Comparison of ENCODE assay signal across 8 cellular contexts in the genomic region with DNA sequence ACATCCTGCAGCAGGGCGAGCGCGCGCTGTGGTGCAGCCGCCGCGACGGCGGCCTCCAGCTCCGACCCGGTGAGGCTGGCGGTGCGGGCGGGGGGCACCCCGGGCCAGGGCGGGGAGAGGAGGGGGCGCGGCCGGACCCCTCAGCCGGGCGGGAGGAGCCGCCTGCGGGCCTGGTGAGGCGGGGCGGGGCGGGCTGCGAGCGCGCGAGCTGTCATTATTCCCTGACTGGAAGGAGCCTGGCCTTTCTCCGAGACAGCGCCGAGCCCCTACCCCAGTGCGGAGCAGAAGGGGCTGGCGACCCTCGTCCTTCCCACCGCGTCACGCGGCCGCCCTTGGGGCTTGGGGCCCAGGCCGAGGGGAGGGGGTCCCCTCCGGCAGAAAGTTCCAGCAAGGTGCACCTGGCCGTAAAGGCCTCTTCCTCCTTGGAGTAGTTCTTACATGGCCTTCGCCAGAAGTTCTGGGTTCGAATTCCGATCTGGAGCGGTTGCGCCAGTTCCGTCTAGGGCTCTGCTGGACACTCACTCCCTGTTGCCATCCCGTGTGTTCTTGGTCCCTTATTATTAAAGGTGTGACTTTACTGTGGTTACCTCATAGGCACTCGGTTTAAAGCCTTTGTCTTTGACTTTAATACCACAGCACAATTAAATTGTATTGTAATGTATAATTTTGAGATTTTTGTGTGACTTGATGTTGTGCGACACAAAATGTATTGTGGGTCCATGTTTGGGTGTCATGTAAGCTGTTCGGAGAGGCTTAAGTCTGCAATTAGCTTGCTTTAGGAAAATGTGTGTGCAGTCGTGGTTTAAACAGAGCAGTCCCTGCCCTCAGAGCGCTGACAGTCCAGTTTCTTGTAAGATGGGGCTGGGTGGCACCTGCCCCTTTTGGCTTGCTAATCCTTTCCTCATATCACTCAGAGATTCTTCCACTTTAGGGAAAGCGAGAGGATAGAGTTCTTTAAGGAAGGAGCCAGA. TPM values are rescaled to one million over a fixed set of nuclear protein-coding genes. Genes with fewer than 3 reads are reported as not detected.
A peak's percentile ranks its signal among the peaks of the same experiment; 100 is the strongest.
DNase-seq lines count a peak whose midpoint lies in the region; ATAC-seq and TF ChIP-seq lines count a peak whose summit lies in the region.

No MANE protein-coding gene starts in this region.

- no peaks in the 10 kb centered on the region for H3K27me3 ChIP-seq in SK-N-SH (ENCODE audit: insufficient read depth)

- H3K9me3 ChIP-seq in SK-N-SH: no peaks in the 10 kb centered on the region

- no peak for ATAC-seq in effector memory CD8-positive, alpha-beta T cell (replicated peaks)
- ATAC-seq in natural killer cell (no peak), GM18867 (IDR thresholded peaks at IDR 0.05; ENCODE audit: unreplicated experiment) (no peak)

- no peaks in the 10 kb centered on the region for H3K27me3 Mint-ChIP-seq in effector memory CD8-positive, alpha-beta T cell
- H3K27me3 Mint-ChIP-seq in natural killer cell (ENCODE audit: low read depth in 2 of 2): no peaks in the 10 kb centered on the region

- intact Hi-C loops in natural killer cell (cut with micrococcal nuclease): loop anchor here (1.0 to 5.0 kb wide), 4 partner anchors 40 to 454 kb away; partner anchors contain the start of genes BAG3 and TIAL1

- peak; percentile 35 for DNase-seq in activated T-cell treated with anti-CD3 and anti-CD28 coated beads for 48 hours (ENCODE audit: low read depth)
- DNase-seq in activated T-cell treated with anti-CD3 and anti-CD28 coated beads, Interleukin-2, amount 50 U/mL, for 1 hour: no peak
- DNase-seq in SK-N-SH: peak; percentile 84
- DNase-seq in effector memory CD8-positive, alpha-beta T cell: no peak
- no peak for DNase-seq in natural killer cell
- no peak for DNase-seq in DMS79 (lab: John Stamatoyannopoulos, UW)
- no peak for DNase-seq in NCI-H1436 (lab: John Stamatoyannopoulos, UW)

- 42% methylated on average over 23 of the region's 57 CpGs for WGBS in SK-N-SH (ENCODE audit: low lambda C conversion rate)

- peak overlapping the region; percentile 78 to 87 for H3K4me3 ChIP-seq in SK-N-SH (ENCODE audit: low read depth in 2 of 2, low read length in 1 of 2)

- H3F3A ChIP-seq in SK-N-SH (replicated peaks; ENCODE audit: insufficient read depth): peaks cover 11% of the 10 kb centered on the region

- peak overlapping the region; percentile 86 for H3K4me2 ChIP-seq in SK-N-SH

- peaks cover 48% of the 10 kb centered on the region for H3K79me2 ChIP-seq in SK-N-SH (ENCODE audit: insufficient read depth)

- peak overlapping the region; percentile 90; the same call in 1 of the 2 replicates for H2AFZ ChIP-seq in SK-N-SH (ENCODE audit: low read depth)

- H4K20me1 ChIP-seq in SK-N-SH (ENCODE audit: insufficient read depth): no peaks in the 10 kb centered on the region

- no peaks in the 10 kb centered on the region for H3K9me3 Mint-ChIP-seq in effector memory CD8-positive, alpha-beta T cell
- no peaks in the 10 kb centered on the region for H3K9me3 Mint-ChIP-seq in natural killer cell

- peaks cover 9 to 23% of the 10 kb centered on the region in 2 experiments; a peak in 3 of 4 replicates for H3K4me1 ChIP-seq in SK-N-SH (ENCODE audit: control insufficient read depth in 1 of 2, insufficient read depth in 2 of 2, low read depth in 1 of 2, low read length in 1 of 2)

- TF ChIP-seq RAD21 in SK-N-SH (IDR thresholded peaks at IDR 0.05; ENCODE audit: low read length): no peak

- peaks cover 8% of the 10 kb centered on the region for H3K36me3 Mint-ChIP-seq in effector memory CD8-positive, alpha-beta T cell (ENCODE audit: insufficient read depth)
- H3K36me3 Mint-ChIP-seq in natural killer cell: no peaks in the 10 kb centered on the region

- H3K27ac Mint-ChIP-seq in effector memory CD8-positive, alpha-beta T cell: peak overlapping the region; percentile 55 to 78
- H3K27ac Mint-ChIP-seq in natural killer cell: peak overlapping the region; percentile 10 to 80

- TF ChIP-seq CTCF in SK-N-SH (IDR thresholded peaks at IDR 0.05) (no peak; the same call in 1 of the 2 replicates), natural killer cell (IDR thresholded peaks at IDR 0.05) (no peak)

- peaks cover 0 to 3% of the 10 kb centered on the region in 2 experiments for H3K36me3 ChIP-seq in SK-N-SH (replicated peaks in 1 of 2; ENCODE audit: control insufficient read depth in 1 of 2, insufficient read depth in 2 of 2, low read length in 1 of 2)

- no peaks in the 10 kb centered on the region for H3K9me2 ChIP-seq in SK-N-SH

- POLR2A ChIA-PET in SK-N-SH (lab: Yijun Ruan, JAX): interaction anchor here (0.6 to 1.1 kb wide), 5 partner anchors 8 to 166 kb away, joined by 3 to 7 read pairs (median 3); partner anchors contain the start of genes MCMBP and SEC23IP

- TF ChIP-seq EP300 in SK-N-SH (IDR thresholded peaks at IDR 0.05; ENCODE audit: borderline replicate concordance in 1 of 2, low read depth in 1 of 2, low read length in 1 of 2): no peak

- H3K4me3 Mint-ChIP-seq in effector memory CD8-positive, alpha-beta T cell: peak overlapping the region; percentile 81 to 83
- H3K4me3 Mint-ChIP-seq in natural killer cell: peak overlapping the region; percentile 92

- CTCF ChIA-PET in SK-N-SH (lab: Yijun Ruan, JAX): interaction anchor here (0.9 to 3.6 kb wide), 5 partner anchors 10 to 136 kb away, joined by 3 to 16 read pairs (median 4); no protein-coding TSS in a partner anchor

- H3K4me1 Mint-ChIP-seq in effector memory CD8-positive, alpha-beta T cell (ENCODE audit: low read depth in 2 of 2): peaks cover 7 to 13% of the 10 kb centered on the region in 2 donors
- H3K4me1 Mint-ChIP-seq in natural killer cell: peaks cover 30 to 34% of the 10 kb centered on the region in 2 donors

- H3K27ac ChIP-seq in SK-N-SH (ENCODE audit: low read depth in 2 of 2, low read length in 1 of 2): peak overlapping the region; percentile 65 to 80; a peak in 3 of 4 replicates

- H3K9ac ChIP-seq in SK-N-SH: peak overlapping the region; percentile 62

TF ChIP-seq in SK-N-SH, 30 proteins besides CTCF, POLR2A, EP300 and RAD21:
- TF ChIP-seq MXI1 (IDR thresholded peaks at IDR 0.05; ENCODE audit: low read depth, low read length) (0 out of 2 replicates have a peak, but pooled peaks have one; percentile 12), GABPA (IDR thresholded peaks at IDR 0.05; ENCODE audit: low read depth) (no peak)

RNA-seq across cellular contexts. Expression of gene INPP5F, which starts 0.7 kb away (rescaled TPM):
- polyA plus RNA-seq in SK-N-SH (2012; rRNA removed): 7.8 and 9.3 TPM in 2 replicates
- 9.9 and 10.9 TPM in 2 replicates for polyA plus RNA-seq in SK-N-SH (2012; cell fraction: cytosol; rRNA removed)
- polyA plus RNA-seq in SK-N-SH (2012; cell fraction: nucleus; rRNA removed): 9.6 and 15.1 TPM in 2 replicates
- 10 to 100 TPM; 12.8 to 18.2 (median 15.8) TPM for total RNA-seq in natural killer cell

Comparison
In these comparisons a context has a peak if more than half of its experiments do, and no peak if none do; other contexts are left out.
1. DNase-seq: peak in activated T-cell treated with anti-CD3 and anti-CD28 coated beads for 48 hours (single experiment) and SK-N-SH (single experiment); none in activated T-cell treated with anti-CD3 and anti-CD28 coated beads, Interleukin-2, amount 50 U/mL, for 1 hour (single experiment), effector memory CD8-positive, alpha-beta T cell (0 of 3), natural killer cell (single experiment), DMS79 (single experiment) and NCI-H1436 (single experiment).